ENCODE assay signal across 8 cellular contexts in the genomic region with DNA sequence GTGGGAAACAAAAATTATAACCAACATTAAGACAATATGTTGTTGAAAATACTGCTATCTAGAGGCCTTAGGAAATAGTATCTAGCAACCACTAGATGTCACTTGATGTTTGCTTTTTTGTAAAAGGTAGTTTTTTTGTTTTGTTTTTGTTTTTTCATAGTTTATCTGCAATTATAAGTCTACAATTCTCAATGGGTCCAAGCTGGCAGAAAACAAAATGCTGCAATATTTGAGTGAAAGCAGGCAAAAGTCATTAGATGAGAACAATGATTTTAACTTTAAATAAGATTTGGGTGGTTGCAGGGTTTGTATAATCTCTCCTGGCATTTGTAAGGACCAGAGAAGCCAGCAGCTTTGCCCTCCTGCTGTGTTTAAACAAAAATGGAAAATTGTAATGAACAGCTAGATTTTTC. TPM values are rescaled to one million over a fixed set of nuclear protein-coding genes. Genes with fewer than 3 reads are reported as not detected.
DNase-seq lines count a peak whose midpoint lies in the region; ATAC-seq, FAIRE-seq and TF ChIP-seq lines count a peak whose summit lies in the region.

No MANE protein-coding gene starts in this region.

- H3K4me1 ChIP-seq in body of pancreas: no peaks in the 10 kb centered on the region
- H3K4me1 ChIP-seq in HepG2 (ENCODE audit: insufficient read depth, low read length): peaks cover 19% of the 10 kb centered on the region

- H3K27ac ChIP-seq in body of pancreas (no peak overlapping the region), HepG2 (ENCODE audit: extremely low read length, insufficient read depth, low read length) (no peak overlapping the region)

- no peaks in the 10 kb centered on the region for H4K20me1 ChIP-seq in HepG2 (ENCODE audit: insufficient read depth, low read length)

- no peak overlapping the region for H3K4me2 ChIP-seq in HepG2 (ENCODE audit: low read depth, low read length)

- H3K27me3 ChIP-seq in body of pancreas (no peaks in the 10 kb centered on the region), HepG2 (ENCODE audit: control insufficient read depth in 1 of 2, insufficient read depth in 2 of 2, low read length in 2 of 2) (no peaks in the 10 kb centered on the region)

- H3K9ac ChIP-seq in HepG2 (ENCODE audit: insufficient read depth, low read depth, low read length): no peak overlapping the region

- BruUV-seq in HepG2 (replicated peaks; lab: Mats Ljungman, UMichigan): no TSS peak

- peak; percentile 32; the same call in 1 of the 2 replicates for TF ChIP-seq CTCF in GM12874 (IDR thresholded peaks at IDR 0.05; ENCODE audit: insufficient read depth, low read depth, low read length)
- TF ChIP-seq CTCF in body of pancreas (IDR thresholded peaks at IDR 0.05): peak in 6 of 7 experiments; percentile 31 to 57 (median 50)
- TF ChIP-seq CTCF in HepG2 (CRISPR knock-in tag; IDR thresholded peaks at IDR 0.05): peak; percentile 57

- POLR2A ChIA-PET in HepG2 (lab: Yijun Ruan, JAX): no interaction called here

- H3K4me3 ChIP-seq in body of pancreas (no peak overlapping the region), HepG2 (replicated peaks in 1 of 3; ENCODE audit: insufficient read depth in 1 of 3, low read depth in 2 of 3, low read length in 3 of 3) (no peak overlapping the region)

- intact Hi-C loops in body of pancreas (cut with DNase I): no loop called here
- intact Hi-C loops in HepG2 (cut with micrococcal nuclease; ENCODE audit: unreplicated experiment): loop anchor here (1.0 to 5.0 kb wide), 4 partner anchors 162 to 497 kb away; no protein-coding TSS in a partner anchor

- CTCF ChIA-PET in HepG2 (lab: Yijun Ruan, JAX; ENCODE audit: low intra/inter-chr PET ratio, low total read pairs): interaction anchor here (1.8 to 1.9 kb wide), 2 partner anchors 162 to 497 kb away, joined by 5 to 8 read pairs; no protein-coding TSS in a partner anchor

- TF ChIP-seq POLR2A in body of pancreas (IDR thresholded peaks at IDR 0.05): no peak
- no peak for TF ChIP-seq POLR2A in HepG2 (IDR thresholded peaks at IDR 0.05; ENCODE audit: insufficient read depth in 1 of 2, low read depth in 2 of 2, low read length in 2 of 2)

- in situ Hi-C loops in HepG2 (cut with HindIII; ENCODE audit: extremely low pct_ligation_motif_present, low pct_unique_long_range_greater_than_20kb): loop anchor here (10.0 to 25.0 kb wide), 2 partner anchors 157 to 479 kb away; no protein-coding TSS in a partner anchor

- H3K36me3 ChIP-seq in body of pancreas (replicated peaks in 1 of 2; ENCODE audit: insufficient read depth in 1 of 2, low read depth in 2 of 2) (no peaks in the 10 kb centered on the region), HepG2 (replicated peaks in 1 of 2; ENCODE audit: control insufficient read depth in 1 of 2, insufficient read depth in 2 of 2, low read length in 2 of 2) (no peaks in the 10 kb centered on the region)

- ATAC-seq in body of pancreas: no peak
- no peak for ATAC-seq in HepG2
- no peak for ATAC-seq in GM18517 (IDR thresholded peaks at IDR 0.05; ENCODE audit: unreplicated experiment)

- H3K9me3 ChIP-seq in body of pancreas: no peaks in the 10 kb centered on the region
- H3K9me3 ChIP-seq in HepG2 (ENCODE audit: low read length): no peaks in the 10 kb centered on the region

- TF ChIP-seq RAD21 in HepG2 (CRISPR knock-in tag; IDR thresholded peaks at IDR 0.05): 0 out of 2 replicates have a peak, but pooled peaks have one; percentile 21

- H3K79me2 ChIP-seq in HepG2 (ENCODE audit: insufficient read depth, low read length): no peaks in the 10 kb centered on the region

- DNase-seq in MV-4-11 (lab: John Stamatoyannopoulos, UW) (peak; percentile 25), body of pancreas (no peak), HepG2 (ENCODE audit: low spot score) (no peak), COR-L47 (lab: John Stamatoyannopoulos, UW) (no peak)
- DNase-seq in stimulated activated CD4-positive, alpha-beta T cell treated with anti-CD3 and anti-CD28 coated beads, Interleukin-1b, Interleukin-23, amount 100 ng/mL, for 48 hours: no peak
- no peak for DNase-seq in activated CD8-positive, alpha-beta memory T cell treated with anti-CD3 and anti-CD28 coated beads for 24 hours

- FAIRE-seq in HepG2 (lab: Jason Lieb, UNC): no peak

- no peak overlapping the region for H2AFZ ChIP-seq in HepG2 (ENCODE audit: low read length)

- no peak for TF ChIP-seq EP300 in HepG2 (IDR thresholded peaks at IDR 0.05; ENCODE audit: low read depth in 2 of 2, low read length in 2 of 2)
- TF ChIP-seq EP300 in HepG2 (CRISPR knock-in tag; IDR thresholded peaks at IDR 0.05; ENCODE audit: borderline replicate concordance): no peak

TF ChIP-seq in HepG2, 621 proteins besides CTCF, POLR2A, EP300 and RAD21 (continues in another document):
- no peak for TF ChIP-seq TRIM24 (CRISPR knock-in tag; IDR thresholded peaks at IDR 0.05)
- TF ChIP-seq, protein P1, sequence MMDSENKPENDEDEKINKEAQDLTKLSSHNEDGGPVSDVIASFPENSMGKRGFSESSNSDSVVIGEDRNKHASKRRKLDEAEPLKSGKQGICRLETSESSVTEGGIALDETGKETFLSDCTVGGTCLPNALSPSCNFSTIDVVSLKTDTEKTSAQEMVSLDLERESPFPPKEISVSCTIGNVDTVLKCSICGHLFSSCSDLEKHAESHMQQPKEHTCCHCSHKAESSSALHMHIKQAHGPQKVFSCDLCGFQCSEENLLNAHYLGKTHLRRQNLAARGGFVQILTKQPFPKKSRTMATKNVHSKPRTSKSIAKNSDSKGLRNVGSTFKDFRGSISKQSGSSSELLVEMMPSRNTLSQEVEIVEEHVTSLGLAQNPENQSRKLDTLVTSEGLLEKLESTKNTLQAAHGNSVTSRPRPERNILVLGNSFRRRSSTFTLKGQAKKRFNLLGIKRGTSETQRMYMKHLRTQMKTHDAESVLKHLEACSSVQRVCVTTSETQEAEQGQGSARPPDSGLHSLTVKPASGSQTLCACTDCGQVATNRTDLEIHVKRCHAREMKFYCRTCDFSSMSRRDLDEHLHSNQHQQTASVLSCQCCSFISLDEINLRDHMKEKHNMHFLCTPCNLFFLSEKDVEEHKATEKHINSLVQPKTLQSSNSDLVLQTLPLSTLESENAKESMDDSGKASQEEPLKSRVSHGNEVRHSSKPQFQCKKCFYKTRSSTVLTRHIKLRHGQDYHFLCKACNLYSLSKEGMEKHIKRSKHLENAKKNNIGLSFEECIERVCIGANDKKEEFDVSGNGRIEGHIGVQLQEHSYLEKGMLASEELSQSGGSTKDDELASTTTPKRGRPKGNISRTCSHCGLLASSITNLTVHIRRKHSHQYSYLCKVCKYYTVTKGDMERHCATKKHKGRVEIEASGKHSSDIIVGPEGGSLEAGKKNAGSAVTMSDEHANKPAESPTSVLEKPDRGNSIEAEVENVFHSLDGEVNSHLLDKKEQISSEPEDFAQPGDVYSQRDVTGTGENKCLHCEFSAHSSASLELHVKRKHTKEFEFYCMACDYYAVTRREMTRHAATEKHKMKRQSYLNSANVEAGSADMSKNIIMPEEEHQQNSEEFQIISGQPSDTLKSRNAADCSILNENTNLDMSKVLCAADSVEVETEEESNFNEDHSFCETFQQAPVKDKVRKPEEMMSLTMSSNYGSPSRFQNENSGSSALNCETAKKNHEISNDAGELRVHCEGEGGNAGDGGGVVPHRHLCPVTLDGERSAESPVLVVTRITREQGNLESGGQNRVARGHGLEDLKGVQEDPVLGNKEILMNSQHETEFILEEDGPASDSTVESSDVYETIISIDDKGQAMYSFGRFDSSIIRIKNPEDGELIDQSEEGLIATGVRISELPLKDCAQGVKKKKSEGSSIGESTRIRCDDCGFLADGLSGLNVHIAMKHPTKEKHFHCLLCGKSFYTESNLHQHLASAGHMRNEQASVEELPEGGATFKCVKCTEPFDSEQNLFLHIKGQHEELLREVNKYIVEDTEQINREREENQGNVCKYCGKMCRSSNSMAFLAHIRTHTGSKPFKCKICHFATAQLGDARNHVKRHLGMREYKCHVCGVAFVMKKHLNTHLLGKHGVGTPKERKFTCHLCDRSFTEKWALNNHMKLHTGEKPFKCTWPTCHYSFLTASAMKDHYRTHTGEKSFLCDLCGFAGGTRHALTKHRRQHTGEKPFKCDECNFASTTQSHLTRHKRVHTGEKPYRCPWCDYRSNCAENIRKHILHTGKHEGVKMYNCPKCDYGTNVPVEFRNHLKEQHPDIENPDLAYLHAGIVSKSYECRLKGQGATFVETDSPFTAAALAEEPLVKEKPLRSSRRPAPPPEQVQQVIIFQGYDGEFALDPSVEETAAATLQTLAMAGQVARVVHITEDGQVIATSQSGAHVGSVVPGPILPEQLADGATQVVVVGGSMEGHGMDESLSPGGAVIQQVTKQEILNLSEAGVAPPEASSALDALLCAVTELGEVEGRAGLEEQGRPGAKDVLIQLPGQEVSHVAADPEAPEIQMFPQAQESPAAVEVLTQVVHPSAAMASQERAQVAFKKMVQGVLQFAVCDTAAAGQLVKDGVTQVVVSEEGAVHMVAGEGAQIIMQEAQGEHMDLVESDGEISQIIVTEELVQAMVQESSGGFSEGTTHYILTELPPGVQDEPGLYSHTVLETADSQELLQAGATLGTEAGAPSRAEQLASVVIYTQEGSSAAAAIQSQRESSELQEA (CRISPR knock-in tag; IDR thresholded peaks at IDR 0.05; ENCODE audit: not compliant biosample characterization): no peak

RNA-seq across cellular contexts. Expression of a gene that starts 27.0 kb away (rescaled TPM):
- total RNA-seq in body of pancreas: 10 to 100 TPM; 71.1 to 77.8 TPM
- total RNA-seq in HepG2 (2016; rRNA removed; fragmentation: Illumina TruSeq; extraction: Trizol): 131 and 133 TPM in 2 replicates
- total RNA-seq in HepG2 (2016; cell fraction: cytosol; rRNA removed; fragmentation: Illumina TruSeq; extraction: Trizol; ENCODE audit: low read depth): 31.3 and 34.5 TPM in 2 replicates
- 126 and 131 TPM in 2 replicates for total RNA-seq in HepG2 (2016; cell fraction: insoluble cytoplasmic fraction; rRNA removed; fragmentation: Illumina TruSeq; extraction: Trizol)
- 44.9 and 49.3 TPM in 2 replicates for total RNA-seq in HepG2 (2016; cell fraction: membrane; rRNA removed; fragmentation: Illumina TruSeq; extraction: Trizol)
- 51.1 and 57.3 TPM in 2 replicates for total RNA-seq in HepG2 (2016; cell fraction: nucleus; rRNA removed; fragmentation: Illumina TruSeq; extraction: Trizol)
- 27.8 and 36.7 TPM in 2 replicates for polyA plus RNA-seq in HepG2 (2011; rRNA removed)
- polyA plus RNA-seq in HepG2 (2011; cell fraction: cytosol; rRNA removed): 24.2 and 29.8 TPM in 2 replicates
- polyA plus RNA-seq in HepG2 (2011; cell fraction: nucleus; rRNA removed): 27.8 and 32.2 TPM in 2 replicates
- polyA plus RNA-seq in HepG2 (2012): 29.9 and 67.3 TPM in 2 replicates
- polyA plus RNA-seq in HepG2 (2016; cell fraction: cytosol; fragmentation: Illumina TruSeq; extraction: Trizol; ENCODE audit: low read depth): 35.0 and 42.7 TPM in 2 replicates
- polyA plus RNA-seq in HepG2 (2016; cell fraction: insoluble cytoplasmic fraction; fragmentation: Illumina TruSeq; extraction: Trizol; ENCODE audit: low read depth): 145 and 152 TPM in 2 replicates
- polyA plus RNA-seq in HepG2 (2016; cell fraction: membrane; fragmentation: Illumina TruSeq; extraction: Trizol; ENCODE audit: low read depth): 45.2 and 48.1 TPM in 2 replicates
- polyA plus RNA-seq in HepG2 (2016; cell fraction: nucleus; fragmentation: Illumina TruSeq; extraction: Trizol; ENCODE audit: insufficient read depth, low read depth): 104 and 112 TPM in 2 replicates
- polyA minus RNA-seq in HepG2 (2011; rRNA and poly(A)+ RNA removed; ENCODE audit: low replicate concordance): 4.1 and 20.6 TPM in 2 replicates
- polyA minus RNA-seq in HepG2 (2011; cell fraction: cytosol; rRNA and poly(A)+ RNA removed): 19.6 and 24.6 TPM in 2 replicates
- polyA minus RNA-seq in HepG2 (2011; cell fraction: nucleus; rRNA and poly(A)+ RNA removed): 13.9 and 16.2 TPM in 2 replicates
